8 cellular contexts compared by ENCODE assay signal in the genomic region with DNA sequence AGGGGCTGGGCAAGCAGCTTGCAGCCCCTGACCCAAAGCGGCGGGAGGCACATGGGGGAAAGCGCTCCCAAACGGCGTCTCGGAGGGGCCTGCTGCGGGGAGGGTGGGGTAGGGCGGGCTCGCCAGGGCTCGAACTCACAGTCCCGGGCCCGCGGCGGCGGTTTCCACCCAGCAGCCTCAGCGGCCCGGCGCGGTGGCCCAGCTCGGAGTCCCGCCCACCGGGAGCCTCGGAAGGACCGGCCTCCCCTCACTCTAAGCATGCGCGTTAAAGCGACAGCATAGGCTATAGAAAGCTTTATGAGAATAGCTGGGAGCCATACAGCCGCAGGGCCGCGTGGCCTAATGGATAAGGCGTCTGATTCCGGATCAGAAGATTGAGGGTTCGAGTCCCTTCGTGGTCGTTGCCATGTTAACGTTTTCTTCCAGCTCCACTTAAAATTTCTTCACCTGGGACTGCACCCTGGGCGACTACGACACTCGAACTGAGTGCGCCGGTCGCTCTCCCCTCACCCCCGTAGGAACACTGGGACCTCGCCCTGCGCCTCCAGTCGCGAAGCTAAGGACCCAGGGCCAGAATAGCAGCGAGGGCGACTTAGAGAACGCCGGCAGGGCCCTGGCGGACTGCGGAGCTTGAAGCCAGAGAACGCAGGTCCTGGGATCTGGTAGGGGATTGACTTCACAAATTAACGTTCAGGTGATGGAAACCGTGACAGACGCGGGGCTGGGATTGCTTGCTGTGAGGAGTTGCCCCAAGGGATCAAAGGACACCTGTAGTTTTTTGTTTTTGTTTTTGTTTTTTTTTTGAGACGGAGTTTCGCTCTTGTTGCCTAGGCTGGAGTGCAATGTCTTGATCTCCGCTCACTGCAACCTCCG. TPM values are rescaled to one million over a fixed set of nuclear protein-coding genes. Genes with fewer than 3 reads are reported as not detected.
DNase-seq lines count a peak whose midpoint lies in the region; ATAC-seq and TF ChIP-seq lines count a peak whose summit lies in the region.

No MANE protein-coding gene starts in this region.

- no peaks in the 10 kb centered on the region for H3K79me2 ChIP-seq in OCI-LY1 (ENCODE audit: insufficient read depth, low read length)

- peak overlapping the region; percentile 72 for H3K9ac ChIP-seq in OCI-LY1 (ENCODE audit: low read length)

- H3K9me2 ChIP-seq in OCI-LY1 (ENCODE audit: low read depth, low read length), result no peaks in the 10 kb centered on the region

- DNase-seq in DMS 273 (lab: John Stamatoyannopoulos, UW; ENCODE audit: unreplicated experiment) (peak; percentile 98), HuH-7.5 (ENCODE audit: low spot score) (peak; percentile 84), activated T-cell treated with anti-CD3 and anti-CD28 coated beads for 24 hours (ENCODE audit: low read depth) (peak; percentile 99), epithelial cell of proximal tubule (ENCODE audit: low read depth) (peak; percentile 64), mucosa of gallbladder (ENCODE audit: low spot score) (peak; percentile 97)
- peak; percentile 95 for DNase-seq in stimulated activated CD8-positive, alpha-beta memory T cell treated with anti-CD3 and anti-CD28 coated beads, Interleukin-4, amount 100 ng/mL, for 24 hours (ENCODE audit: low read depth)

- peaks cover 8% of the 10 kb centered on the region; the same call in 1 of the 2 replicates for H3F3A ChIP-seq in OCI-LY1 (ENCODE audit: insufficient read depth, low read length)

- H4K20me1 ChIP-seq in OCI-LY1 (ENCODE audit: insufficient read depth, low read length), result no peaks in the 10 kb centered on the region

- H3K27me3 ChIP-seq in OCI-LY1 (ENCODE audit: insufficient read depth, low read length), result peaks cover under 1% of the 10 kb centered on the region; the same call in 1 of the 2 replicates

- ATAC-seq in GM21528 (IDR thresholded peaks at IDR 0.05; ENCODE audit: low FRiP score, unreplicated experiment), result peak; percentile 69

- no peaks in the 10 kb centered on the region for H3K9me3 ChIP-seq in OCI-LY1 (ENCODE audit: low read length)

- H3K4me3 ChIP-seq in OCI-LY1 (ENCODE audit: low read depth, low read length, poor library complexity, severe bottlenecking) (peak overlapping the region; percentile 78), epithelial cell of proximal tubule (ENCODE audit: low read depth, low read length) (peak overlapping the region; percentile 90)

- peak overlapping the region; percentile 100 for H3K4me2 ChIP-seq in OCI-LY1 (ENCODE audit: low read length)

- no peaks in the 10 kb centered on the region for H3K36me3 ChIP-seq in OCI-LY1 (ENCODE audit: insufficient read depth, low read length)

- peak overlapping the region; percentile 53 for H3K27ac ChIP-seq in OCI-LY1 (ENCODE audit: low read depth, low read length, poor library complexity, severe bottlenecking)

- peaks cover 21% of the 10 kb centered on the region for H3K4me1 ChIP-seq in OCI-LY1 (ENCODE audit: insufficient read depth, low read length, severe bottlenecking)

- no peak for TF ChIP-seq CTCF in OCI-LY1 (IDR thresholded peaks at IDR 0.05; ENCODE audit: low read length)
- TF ChIP-seq CTCF in epithelial cell of proximal tubule (conservative IDR thresholded peaks at IDR 0.05; ENCODE audit: low read depth, low read length), result no peak

- no peak overlapping the region for H2AFZ ChIP-seq in OCI-LY1 (ENCODE audit: low read length)

RNA-seq across cellular contexts. Expression of a gene that starts 15.8 kb away (rescaled TPM):
- total RNA-seq in epithelial cell of proximal tubule (2.4 and 7.7 TPM in 2 replicates), mucosa of gallbladder (18.4 TPM)

RNA-seq across cellular contexts. Expression of a gene that starts 37.4 kb away (rescaled TPM):
- total RNA-seq in epithelial cell of proximal tubule (0.52 TPM in 1 of 2 replicates, not detected in the other), mucosa of gallbladder (not detected)

RNA-seq across cellular contexts. Expression of a gene that starts 38.2 kb away (rescaled TPM):
- total RNA-seq in epithelial cell of proximal tubule, result 15.8 and 22.1 TPM in 2 replicates
- 14.2 TPM for total RNA-seq in mucosa of gallbladder

RNA-seq across cellular contexts. Expression of a gene that starts 51.5 kb away (rescaled TPM):
- not detected in 2 replicates for total RNA-seq in epithelial cell of proximal tubule
- 0.37 TPM for total RNA-seq in mucosa of gallbladder

Comparison
In these comparisons a context has a peak if more than half of its experiments do, and no peak if none do; other contexts are left out.
1. Peak in every context shown above with its lines: DNase-seq, ATAC-seq, H3K4me3 ChIP-seq and H3K27ac ChIP-seq.